13 cellular contexts compared by ENCODE assay signal in genomic region chr10:124446830-124447740, GRCh38. TPM values are rescaled to one million over a fixed set of nuclear protein-coding genes. Genes with fewer than 3 reads are reported as not detected.
DNase-seq lines count a peak whose midpoint lies in the region; ATAC-seq, FAIRE-seq and TF ChIP-seq lines count a peak whose summit lies in the region.
"Had no signal": no experiment of that assay in that cellular context is flagged by ENCODE, and none has a peak within 500 bp of the region (broad histone marks: within the 10 kb centered on the region; RNA-seq: fewer than 3 reads in every experiment).

No MANE protein-coding gene starts in this region.

- H2BK12ac ChIP-seq in H9 (ENCODE audit: insufficient read length, low read depth, low read length): no peak overlapping the region

- no peak overlapping the region for H2BK20ac ChIP-seq in H9 (ENCODE audit: low read depth, low read length, poor library complexity, severe bottlenecking)

- TF ChIP-seq CTCF in H9 (conservative IDR thresholded peaks at IDR 0.05) (no peak), ascending aorta (IDR thresholded peaks at IDR 0.05) (no peak)

- H3K9me3 ChIP-seq in H9 (ENCODE audit: control insufficient read depth, low read depth, low read length): no peaks in the 10 kb centered on the region
- H3K9me3 ChIP-seq in ascending aorta: no peaks in the 10 kb centered on the region

- DNase-seq in H9 (no peak), ascending aorta (ENCODE audit: low spot score in 2 of 2) (no peak), left lobe of liver (ENCODE audit: low spot score) (no peak), retina (peak; percentile 30), HTR-8/SVneo (ENCODE audit: insufficient read length, low spot score) (no peak)
- DNase-seq: activated CD4-positive, alpha-beta T cell treated with anti-CD3 and anti-CD28 coated beads, Interleukin-2, amount 50 U/mL, for 4 hours; COR-L47; Kasumi-1; NCI-H2081; stimulated activated CD4-positive, alpha-beta T cell treated with anti-CD3 and anti-CD28 coated beads, Interleukin-2, amount 100 ng/mL, for 48 hours had no signal

- H2AFZ ChIP-seq in H9 (ENCODE audit: low read length): no peak overlapping the region

- peak overlapping the region; percentile 40 to 44 for H3K4me3 ChIP-seq in ascending aorta

- intact Hi-C loops in ascending aorta (cut with DNase I): no loop called here

- no peak overlapping the region for H2AK5ac ChIP-seq in H9 (ENCODE audit: insufficient read length, low read length)

- peak overlapping the region; percentile 67 to 76 for H3K4me3 Mint-ChIP-seq in H9

- no peak overlapping the region for H4K5ac ChIP-seq in H9 (ENCODE audit: insufficient read length, low read depth, low read length)

- H3K27me3 ChIP-seq in H9 (ENCODE audit: insufficient read depth, low read length) (peaks cover 15% of the 10 kb centered on the region; the same call in 1 of the 2 replicates), ascending aorta (peaks cover 7% of the 10 kb centered on the region)

- H3K18ac ChIP-seq in H9 (ENCODE audit: insufficient read length, low read depth, low read length): no peak overlapping the region

- FAIRE-seq in HTR-8/SVneo (lab: Jason Lieb, UNC): no peak
- FAIRE-seq: colon had no signal

- peak overlapping the region; percentile 72 for H3K4me2 ChIP-seq in H9 (ENCODE audit: insufficient read depth, insufficient read length, low read length)

- H3K4ac ChIP-seq in H9 (ENCODE audit: low read depth, low read length): no peak overlapping the region

- H3K79me1 ChIP-seq in H9 (ENCODE audit: insufficient read depth, low read depth, low read length, poor library complexity, severe bottlenecking): no peaks in the 10 kb centered on the region

- no peak overlapping the region for H2BK15ac ChIP-seq in H9 (ENCODE audit: low read depth, low read length)

- no peak overlapping the region for H3K27ac Mint-ChIP-seq in H9

- peak; percentile 19 for ATAC-seq in left lobe of liver
- no peak for ATAC-seq in HG03457 (IDR thresholded peaks at IDR 0.05; ENCODE audit: unreplicated experiment)
- ATAC-seq in HG03039 (IDR thresholded peaks at IDR 0.05; ENCODE audit: unreplicated experiment): no peak

- no peaks in the 10 kb centered on the region for H4K20me1 ChIP-seq in H9 (ENCODE audit: control insufficient read depth, insufficient read depth, insufficient read length)

- H4K8ac ChIP-seq in H9 (replicated peaks; ENCODE audit: insufficient read length, low read depth, low read length): no peak overlapping the region

- H3T11ph ChIP-seq in H9 (ENCODE audit: low read length): no peak overlapping the region

- peaks cover 0 to 9% (median 0%) of the 10 kb centered on the region in 3 experiments; a peak in 3 of 7 replicates for H3K36me3 Mint-ChIP-seq in H9 (ENCODE audit: insufficient read depth in 1 of 3, low read depth in 3 of 3)

- no peak overlapping the region for H2BK5ac ChIP-seq in H9 (ENCODE audit: insufficient read length, low read length)

- H3K23me2 ChIP-seq in H9 (ENCODE audit: insufficient read length, low read depth, low read length, poor library complexity, severe bottlenecking): peaks cover 23% of the 10 kb centered on the region

- no peak overlapping the region for H2BK120ac ChIP-seq in H9 (ENCODE audit: low read depth, low read length, poor library complexity, severe bottlenecking)

- H3K27me3 Mint-ChIP-seq in H9 (ENCODE audit: low read depth): peaks cover 67% of the 10 kb centered on the region

- H3K4me1 Mint-ChIP-seq in H9: peaks cover 32 to 37% of the 10 kb centered on the region in 2 experiments

- H3K56ac ChIP-seq in H9 (ENCODE audit: insufficient read length, low read depth, low read length): no peak overlapping the region

- H3K4me1 ChIP-seq in H9 (ENCODE audit: insufficient read depth, low read length): peaks cover 6% of the 10 kb centered on the region; the same call in 1 of the 2 replicates
- H3K4me1 ChIP-seq in ascending aorta: peaks cover 4 to 17% of the 10 kb centered on the region in 2 donors

- H3K9ac ChIP-seq in H9 (ENCODE audit: extremely low read depth, insufficient read length, low read length): no peak overlapping the region

- no CpG with 5 or more reads among the region's 70 CpGs for WGBS in H9 (ENCODE audit: extremely low coverage, insufficient read length, low lambda C conversion rate)

- no peak overlapping the region for H4K91ac ChIP-seq in H9 (ENCODE audit: insufficient read length, low read depth, low read length)

- no peaks in the 10 kb centered on the region for H3K79me2 ChIP-seq in H9 (ENCODE audit: insufficient read depth, low read length)

- H3K9me3 Mint-ChIP-seq in H9: no peaks in the 10 kb centered on the region; a peak in 2 of 5 replicates

- H3K27ac ChIP-seq in H9 (ENCODE audit: insufficient read length, low read depth, low read length): no peak overlapping the region
- no peak overlapping the region for H3K27ac ChIP-seq in ascending aorta

- no peaks in the 10 kb centered on the region for H3K36me3 ChIP-seq in ascending aorta

- no peak overlapping the region for H3K23ac ChIP-seq in H9 (ENCODE audit: insufficient read length, low read depth, low read length)

- H3K14ac ChIP-seq in H9 (ENCODE audit: insufficient read depth, low read length): no peak overlapping the region; the same call in 1 of the 2 replicates

RNA-seq across cellular contexts. Expression of gene NKX1-2, which starts 2.8 kb away (rescaled TPM):
- 14.9 and 15.3 TPM in 2 replicates for total RNA-seq in H9 (2021)
- not detected for total RNA-seq in ascending aorta
- 0.05 TPM for total RNA-seq in left lobe of liver

RNA-seq across cellular contexts. Expression of gene LHPP, which starts 14.5 kb away (rescaled TPM):
- total RNA-seq in H9 (2021): 25.1 and 29.6 TPM in 2 replicates
- 5.1 TPM for total RNA-seq in ascending aorta
- 52.0 TPM for total RNA-seq in left lobe of liver

RNA-seq across cellular contexts. Expression of gene OAT, which starts 28.4 kb away (rescaled TPM):
- total RNA-seq in H9 (2021) (65.2 and 67.9 TPM in 2 replicates), ascending aorta (48.2 TPM), left lobe of liver (42.7 TPM)

Comparison
In these comparisons a context has a peak if more than half of its experiments do, and no peak if none do; other contexts are left out.
1. RNA of gene NKX1-2, which starts 2.8 kb away (total RNA-seq): 14.9 to 15.3 TPM in H9; 0.05 TPM in left lobe of liver (single experiment) and not detected in ascending aorta (single experiment); every median in the first group is over 10 times any median in the second.